ENCODE assay signal across 23 cellular contexts in the genomic region with DNA sequence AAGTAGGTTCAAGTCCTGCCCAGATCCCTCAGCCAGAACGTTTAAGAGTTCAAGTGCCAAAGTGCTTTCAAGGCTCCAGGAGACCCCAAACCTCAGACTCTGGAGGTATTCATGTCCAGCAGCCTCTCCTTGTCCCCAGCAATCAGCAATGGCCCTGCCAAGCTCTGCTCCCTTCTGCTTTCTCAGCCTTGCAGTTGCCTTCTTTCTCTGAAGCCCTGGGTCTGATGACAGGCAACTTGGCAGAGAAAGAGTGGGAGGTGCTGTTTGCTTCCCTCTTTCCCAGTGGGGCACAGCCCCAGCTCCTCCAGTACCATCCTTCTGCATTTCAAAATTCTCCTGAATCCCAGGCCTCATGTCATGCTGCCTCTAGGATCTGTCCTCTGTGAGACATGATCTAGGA. TPM values are rescaled to one million over a fixed set of nuclear protein-coding genes. Genes with fewer than 3 reads are reported as not detected.
"Had no signal": no experiment of that assay in that cellular context is flagged by ENCODE, and none has a peak within 500 bp of the region (broad histone marks: within the 10 kb centered on the region; RNA-seq: fewer than 3 reads in every experiment).

No MANE protein-coding gene starts in this region.

- DNase-seq: activated CD4-positive, alpha-beta T cell treated with anti-CD3 and anti-CD28 coated beads for 1 hour; activated CD4-positive, alpha-beta T cell treated with anti-CD3 and anti-CD28 coated beads, Interleukin-2, amount 50 U/mL, for 1 hour; activated CD8-positive, alpha-beta T cell treated with anti-CD3 and anti-CD28 coated beads, Interleukin-2, amount 10 ng/mL, durations not matched to agents 7 days and 5 days; activated gamma-delta T cell treated with Interleukin-2 at 50 U/mL for 16 hours; body of pancreas; effector memory CD8-positive, alpha-beta T cell; foreskin melanocyte; hypothalamus; left ventricle myocardium inferior; mammary epithelial cell; retina; stimulated activated CD4-positive, alpha-beta T cell treated with anti-CD3 and anti-CD28 coated beads, Interleukin-4, amount 100 ng/mL, for 4 hours; stimulated activated naive CD8-positive, alpha-beta T cell treated with anti-CD3 and anti-CD28 coated beads, Interleukin-15, amount 100 ng/mL, for 72 hours; T-cell; testis; trophoblast cell; uterus had no signal

- ATAC-seq: activated CD8-positive, alpha-beta T cell treated with anti-CD3 and anti-CD28 coated beads, Interleukin-2, amount 10 ng/mL, durations not matched to agents 7 days and 5 days; body of pancreas; effector memory CD8-positive, alpha-beta T cell; esophagus mucosa; natural killer cell treated with Interleukin-12 subunit alpha and Interleukin-12 subunit beta and Interleukin-15 and Interleukin-18, amount 100 ng/mL, for 72 hours; stimulated activated naive CD8-positive, alpha-beta T cell treated with anti-CD3 and anti-CD28 coated beads, Interleukin-15, amount 100 ng/mL, for 72 hours; T-cell had no signal

- H3K27me3 ChIP-seq: testis, uterus had no signal

- H3K4me3 ChIP-seq: body of pancreas, left ventricle myocardium inferior, testis, uterus had no signal

- H3K9me3 ChIP-seq: body of pancreas, left ventricle myocardium inferior, testis, uterus had no signal

- H3K36me3 ChIP-seq: left ventricle myocardium inferior, uterus had no signal

- H3K4me1 ChIP-seq: body of pancreas, testis, uterus had no signal

- H3K27ac ChIP-seq: body of pancreas, left ventricle myocardium inferior, testis, uterus, VCaP had no signal

RNA-seq across cellular contexts. Expression of gene ATP2B2, which starts 40.2 kb away (rescaled TPM):
- total RNA-seq: activated CD8-positive, alpha-beta T cell treated with anti-CD3 and anti-CD28 coated beads, Interleukin-2, amount 10 ng/mL, durations not matched to agents 7 days and 5 days; dermis microvascular lymphatic vessel endothelial cell; endothelial cell of umbilical vein; left ventricle myocardium inferior; mammary epithelial cell; mesothelial cell of epicardium; natural killer cell treated with Interleukin-12 subunit alpha and Interleukin-12 subunit beta and Interleukin-15 and Interleukin-18, amount 100 ng/mL, for 72 hours; T-cell had no signal
- polyA plus RNA-seq: endothelial cell of umbilical vein, mammary epithelial cell had no signal
